In genomic region chr1:147151244-147151643, GRCh38 we compare ENCODE assay signal across 1 cellular context.
TF ChIP-seq lines count a peak whose summit lies in the region.

No MANE protein-coding gene starts in this region.

TF ChIP-seq in H1, 55 proteins besides CTCF, POLR2A, EP300 and RAD21:
- TF ChIP-seq YY1 (IDR thresholded peaks at IDR 0.05; ENCODE audit: low read depth, low read length) (0 out of 2 replicates have a peak, but pooled peaks have one; percentile 20), SAP30 (IDR thresholded peaks at IDR 0.05; ENCODE audit: insufficient read depth, insufficient replicate concordance, low read length) (no peak), KDM1A (IDR thresholded peaks at IDR 0.05; ENCODE audit: borderline replicate concordance, low read length) (no peak)
